ENCODE assay signal across 1 cellular context in genomic region chr7:151489498-151489897, GRCh38.
TF ChIP-seq lines count a peak whose summit lies in the region.

No MANE protein-coding gene starts in this region.

TF ChIP-seq in WTC11, 78 proteins besides CTCF, POLR2A, EP300 and RAD21 (continued from another document):
- TF ChIP-seq AFF4 (CRISPR knock-in tag; IDR thresholded peaks at IDR 0.05; ENCODE audit: borderline replicate concordance) (no peak), SMAD4 (CRISPR knock-in tag; IDR thresholded peaks at IDR 0.05) (no peak), GRHL2 (CRISPR knock-in tag; IDR thresholded peaks at IDR 0.05; ENCODE audit: insufficient replicate concordance, severe bottlenecking) (no peak), NFYB (CRISPR knock-in tag; conservative IDR thresholded peaks at IDR 0.05; ENCODE audit: low read depth) (no peak), CREM (CRISPR knock-in tag; IDR thresholded peaks at IDR 0.05) (no peak), NFATC4 (CRISPR knock-in tag; IDR thresholded peaks at IDR 0.05) (no peak), TEAD1 (CRISPR knock-in tag; IDR thresholded peaks at IDR 0.05) (no peak), ZNF532 (CRISPR knock-in tag; IDR thresholded peaks at IDR 0.05; ENCODE audit: borderline replicate concordance) (no peak)
